ENCODE assay signal across 21 cellular contexts in genomic region chr15:76208786-76209424, GRCh38.
DNase-seq lines count a peak whose midpoint lies in the region; FAIRE-seq and TF ChIP-seq lines count a peak whose summit lies in the region.
"Had no signal": no experiment of that assay in that cellular context is flagged by ENCODE, and none has a peak within 500 bp of the region (broad histone marks: within the 10 kb centered on the region; RNA-seq: fewer than 3 reads in every experiment).

No MANE protein-coding gene starts in this region.

- DNase-seq in NCI-H345 (lab: John Stamatoyannopoulos, UW) (peak; percentile 32), NCI-H345 treated with DMSO at 0.1 percent for 48 hours (lab: John Stamatoyannopoulos, UW; ENCODE audit: unreplicated experiment) (no peak), Calu3 (no peak), RCC 7860 (ENCODE audit: low spot score) (peak; percentile 16), kidney tubule cell (ENCODE audit: low spot score) (peak; percentile 51), NCI-H1436 (lab: John Stamatoyannopoulos, UW) (no peak), progenitor cell of endocrine pancreas (ENCODE audit: low spot score, unreplicated experiment) (no peak), hepatic stellate cell (ENCODE audit: low spot score) (no peak)
- DNase-seq: activated B cell treated with CpG ODN at 0.5 μM for 24 hours; CD4-positive, CD25-positive, alpha-beta regulatory T cell; DND-41; GOT3; hippocampal formation; kidney glomerular epithelial cell; MV-4-11; NCI-H82; PC-9; stimulated activated naive CD4-positive, alpha-beta T cell; trophoblast cell had no signal

- H3K4me3 Mint-ChIP-seq in Calu3 (ENCODE audit: low read depth, unreplicated experiment), result no peak overlapping the region
- no peak overlapping the region for H3K4me3 Mint-ChIP-seq in progenitor cell of endocrine pancreas (ENCODE audit: low read depth)
- H3K4me3 Mint-ChIP-seq: activated B cell treated with CpG ODN at 0.5 μM for 24 hours; CD4-positive, CD25-positive, alpha-beta regulatory T cell; IgD-negative memory B cell; neural crest cell had no signal

- no TSS peak for BruUV-seq in Calu3 (replicated peaks; lab: Mats Ljungman, UMichigan)

- no peaks in the 10 kb centered on the region for H3K4me1 Mint-ChIP-seq in Calu3 (ENCODE audit: low read depth, unreplicated experiment)
- no peaks in the 10 kb centered on the region for H3K4me1 Mint-ChIP-seq in progenitor cell of endocrine pancreas (ENCODE audit: low read depth)
- H3K4me1 Mint-ChIP-seq: activated B cell treated with CpG ODN at 0.5 μM for 24 hours, IgD-negative memory B cell had no signal

- H3K27ac Mint-ChIP-seq in Calu3 (ENCODE audit: unreplicated experiment) (peak overlapping the region; percentile 40), progenitor cell of endocrine pancreas (no peak overlapping the region)
- H3K27ac Mint-ChIP-seq: activated B cell treated with CpG ODN at 0.5 μM for 24 hours had no signal

- intact Hi-C loops in Calu3 (cut with micrococcal nuclease; ENCODE audit: unreplicated experiment), result no loop called here

- H3K9me3 Mint-ChIP-seq in Calu3 (ENCODE audit: low read depth, unreplicated experiment) (no peaks in the 10 kb centered on the region), progenitor cell of endocrine pancreas (ENCODE audit: low read depth) (no peaks in the 10 kb centered on the region)
- H3K9me3 Mint-ChIP-seq: activated B cell treated with CpG ODN at 0.5 μM for 24 hours, IgD-negative memory B cell, neural crest cell had no signal

- H3K36me3 Mint-ChIP-seq in Calu3 (ENCODE audit: insufficient read depth, unreplicated experiment) (peaks cover 11% of the 10 kb centered on the region), progenitor cell of endocrine pancreas (ENCODE audit: insufficient read depth) (peaks cover 3% of the 10 kb centered on the region)

- no peak for FAIRE-seq in RCC 7860 (lab: Jason Lieb, UNC)

- CTCF ChIA-PET in Calu3 (lab: Charles Lee), result no interaction called here

- TF ChIP-seq CTCF in Calu3 (IDR thresholded peaks at IDR 0.05; ENCODE audit: unreplicated experiment), result no peak
- no peak for TF ChIP-seq CTCF in progenitor cell of endocrine pancreas (IDR thresholded peaks at IDR 0.05; ENCODE audit: unreplicated experiment)

- H3K27me3 Mint-ChIP-seq in Calu3 (ENCODE audit: unreplicated experiment), result no peaks in the 10 kb centered on the region
- H3K27me3 Mint-ChIP-seq in progenitor cell of endocrine pancreas, result no peaks in the 10 kb centered on the region
- H3K27me3 Mint-ChIP-seq: activated B cell treated with CpG ODN at 0.5 μM for 24 hours; CD4-positive, CD25-positive, alpha-beta regulatory T cell; IgD-negative memory B cell had no signal

Comparison
In these comparisons a context has a peak if more than half of its experiments do, and no peak if none do; other contexts are left out.
1. DNase-seq: peak in NCI-H345 (single experiment), RCC 7860 (single experiment) and kidney tubule cell (single experiment); none in NCI-H345 treated with DMSO at 0.1 percent for 48 hours (single experiment), Calu3 (single experiment), NCI-H1436 (single experiment), progenitor cell of endocrine pancreas (single experiment) and hepatic stellate cell (single experiment).